7 cellular contexts compared by ENCODE assay signal in the genomic region with DNA sequence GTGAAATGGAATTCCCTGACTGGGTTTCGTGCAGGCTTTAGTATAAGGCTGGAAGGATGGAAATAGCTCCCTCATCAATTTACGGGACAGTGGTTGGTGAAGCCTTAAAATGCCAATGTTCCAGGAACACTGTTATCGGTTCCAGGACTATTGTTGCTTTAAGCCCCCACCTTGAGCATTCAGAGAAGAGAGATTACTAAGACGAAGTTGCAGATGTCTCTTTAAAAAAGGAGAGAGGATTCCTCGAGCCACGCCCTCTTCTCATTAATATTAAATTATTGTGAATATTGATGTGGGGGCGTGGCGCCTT. TPM values are rescaled to one million over a fixed set of nuclear protein-coding genes. Genes with fewer than 3 reads are reported as not detected.
A peak's percentile ranks its signal among the peaks of the same experiment; 100 is the strongest.
DNase-seq lines count a peak whose midpoint lies in the region; ATAC-seq and TF ChIP-seq lines count a peak whose summit lies in the region.

No MANE protein-coding gene starts in this region.

- no peak overlapping the region for H3K27ac ChIP-seq in smooth muscle cell (ENCODE audit: low read depth)

- DNase-seq in GM20000 (ENCODE audit: low spot score), result peak; percentile 68
- peak; percentile 48 for DNase-seq in SHP77 treated with DMSO at 0.1 percent for 48 hours (lab: John Stamatoyannopoulos, UW)
- DNase-seq in glomerular visceral epithelial cell (ENCODE audit: extremely low spot score), result peak; percentile 55
- no peak for DNase-seq in smooth muscle cell (lab: John Stamatoyannopoulos, UW; ENCODE audit: unreplicated experiment)
- no peak for DNase-seq in activated naive CD4-positive, alpha-beta T cell treated with anti-CD3 and anti-CD28 coated beads, Interleukin-2, amount 50 U/mL, for 16 hours
- DNase-seq in NAMALWA (ENCODE audit: low spot score), result no peak

- peak overlapping the region; percentile 96 for H3K4me3 ChIP-seq in smooth muscle cell

- H2AFZ ChIP-seq in smooth muscle cell (ENCODE audit: low read depth), result peak overlapping the region; percentile 26

- peaks cover 49% of the 10 kb centered on the region for H3K79me2 ChIP-seq in smooth muscle cell (ENCODE audit: low read depth)

- H3K4me2 ChIP-seq in smooth muscle cell, result peak overlapping the region; percentile 98

- no peaks in the 10 kb centered on the region for H3K9me3 ChIP-seq in smooth muscle cell (replicated peaks; ENCODE audit: low read depth)

- H3K9ac ChIP-seq in smooth muscle cell (ENCODE audit: low read depth), result no peak overlapping the region

- peaks cover 47% of the 10 kb centered on the region for H3K4me1 ChIP-seq in smooth muscle cell (ENCODE audit: low read depth)

- ATAC-seq in HG03095 (IDR thresholded peaks at IDR 0.05; ENCODE audit: unreplicated experiment), result no peak

- H3K36me3 ChIP-seq in smooth muscle cell (ENCODE audit: low read depth), result no peaks in the 10 kb centered on the region

- TF ChIP-seq CTCF in GM20000 (IDR thresholded peaks at IDR 0.05; ENCODE audit: extremely low read depth, missing control alignments), result no peak
- no peak for TF ChIP-seq CTCF in smooth muscle cell (IDR thresholded peaks at IDR 0.05; ENCODE audit: borderline replicate concordance, insufficient read depth, poor library complexity, severe bottlenecking)

- WGBS in smooth muscle cell (ENCODE audit: low lambda C conversion rate), result 18% methylated on average over 8 of the region's 8 CpGs

- peaks cover 35% of the 10 kb centered on the region for H4K20me1 ChIP-seq in smooth muscle cell (ENCODE audit: low read depth)

- peaks cover 28% of the 10 kb centered on the region for H3F3A ChIP-seq in smooth muscle cell (ENCODE audit: low read depth)

- H3K27me3 ChIP-seq in smooth muscle cell (ENCODE audit: low read depth), result no peaks in the 10 kb centered on the region

RNA-seq across cellular contexts. Expression of gene CREB3L1, which starts 0.2 kb away (rescaled TPM):
- total RNA-seq in smooth muscle cell, result 49.1 and 63.3 TPM in 2 replicates
- polyA plus RNA-seq in smooth muscle cell, result 385 and 437 TPM in 2 replicates

Comparison
In these comparisons a context has a peak if more than half of its experiments do, and no peak if none do; other contexts are left out.
1. DNase-seq: peak in GM20000 (single experiment), SHP77 treated with DMSO at 0.1 percent for 48 hours (single experiment) and glomerular visceral epithelial cell (single experiment); none in smooth muscle cell (single experiment), activated naive CD4-positive, alpha-beta T cell treated with anti-CD3 and anti-CD28 coated beads, Interleukin-2, amount 50 U/mL, for 16 hours (single experiment) and NAMALWA (single experiment).